ENCODE assay signal across 20 cellular contexts in the genomic region with DNA sequence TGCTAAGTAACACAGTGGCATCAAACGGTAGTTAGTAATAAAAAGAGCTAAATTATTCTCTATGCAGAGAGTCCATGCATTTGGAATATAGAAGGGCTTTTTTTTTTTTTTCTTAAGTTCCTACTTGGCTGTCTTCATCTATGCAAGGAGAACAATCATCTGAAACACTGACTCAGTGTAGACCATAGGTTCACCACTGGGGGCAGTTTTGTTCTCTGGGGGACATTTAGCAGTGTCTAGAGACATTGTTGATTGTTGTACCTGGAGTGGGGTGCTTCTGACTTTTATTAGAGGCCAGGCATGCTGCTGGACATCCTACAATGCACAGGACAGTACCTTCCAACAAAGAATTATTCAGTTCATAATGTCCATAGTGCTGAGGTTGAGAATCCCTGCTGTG. TPM values are rescaled to one million over a fixed set of nuclear protein-coding genes. Genes with fewer than 3 reads are reported as not detected.
DNase-seq lines count a peak whose midpoint lies in the region; ATAC-seq and TF ChIP-seq lines count a peak whose summit lies in the region.
"Had no signal": no experiment of that assay in that cellular context is flagged by ENCODE, and none has a peak within 500 bp of the region (broad histone marks: within the 10 kb centered on the region; RNA-seq: fewer than 3 reads in every experiment).

No MANE protein-coding gene starts in this region.

- H3K27me3 ChIP-seq in DND-41 (ENCODE audit: insufficient read depth, low read length, poor library complexity) (no peaks in the 10 kb centered on the region), H9 (ENCODE audit: insufficient read depth, low read length) (no peaks in the 10 kb centered on the region), OCI-LY1 (ENCODE audit: insufficient read depth, low read length) (no peaks in the 10 kb centered on the region), tibial nerve (no peaks in the 10 kb centered on the region)
- H3K27me3 ChIP-seq: ovary had no signal

- no peak overlapping the region for H4K91ac ChIP-seq in H9 (ENCODE audit: insufficient read length, low read depth, low read length)

- peaks cover 4% of the 10 kb centered on the region; the same call in 1 of the 2 replicates for H3F3A ChIP-seq in OCI-LY1 (ENCODE audit: insufficient read depth, low read length)

- intact Hi-C loops in natural killer cell (cut with micrococcal nuclease): no loop called here

- H4K20me1 ChIP-seq in DND-41 (ENCODE audit: insufficient read depth, low read length): no peaks in the 10 kb centered on the region
- no peaks in the 10 kb centered on the region for H4K20me1 ChIP-seq in H9 (ENCODE audit: control insufficient read depth, insufficient read depth, insufficient read length)
- no peaks in the 10 kb centered on the region for H4K20me1 ChIP-seq in OCI-LY1 (ENCODE audit: insufficient read depth, low read length)

- H3K4me3 Mint-ChIP-seq in H9 (no peak overlapping the region), natural killer cell (no peak overlapping the region)
- H3K4me3 Mint-ChIP-seq: immature natural killer cell had no signal

- H3K14ac ChIP-seq in H9 (ENCODE audit: insufficient read depth, low read length): no peak overlapping the region

- TF ChIP-seq EP300 in tibial nerve (IDR thresholded peaks at IDR 0.05): no peak

- no peak overlapping the region for H3K23ac ChIP-seq in H9 (ENCODE audit: insufficient read length, low read depth, low read length)

- H3K27ac ChIP-seq in DND-41 (ENCODE audit: low read length): no peak overlapping the region
- H3K27ac ChIP-seq in H9 (ENCODE audit: insufficient read length, low read depth, low read length): no peak overlapping the region
- no peak overlapping the region for H3K27ac ChIP-seq in OCI-LY1 (ENCODE audit: low read depth, low read length, poor library complexity, severe bottlenecking)
- no peak overlapping the region for H3K27ac ChIP-seq in tibial nerve
- H3K27ac ChIP-seq: ovary had no signal

- H3K36me3 ChIP-seq in DND-41 (ENCODE audit: insufficient read depth, low read length) (no peaks in the 10 kb centered on the region), OCI-LY1 (ENCODE audit: insufficient read depth, low read length) (peaks cover 10% of the 10 kb centered on the region), tibial nerve (peaks cover 0 to 33% (median 0%) of the 10 kb centered on the region in 3 donors)
- H3K36me3 ChIP-seq: ovary had no signal

- no peak for TF ChIP-seq POLR2A in tibial nerve (IDR thresholded peaks at IDR 0.05)

- WGBS in H9 (ENCODE audit: extremely low coverage, insufficient read length, low lambda C conversion rate): no CpG with 5 or more reads among the region's 1 CpG
- 76 to 79% methylated on average over 1 of the region's 1 CpG for WGBS in tibial nerve, 2 donors

- H3T11ph ChIP-seq in H9 (ENCODE audit: low read length): no peak overlapping the region

- H3K18ac ChIP-seq in H9 (ENCODE audit: insufficient read length, low read depth, low read length): no peak overlapping the region

- DNase-seq in DND-41 (no peak), H9 (no peak), foreskin fibroblast (no peak), omental fat pad (ENCODE audit: low spot score) (no peak), natural killer cell (no peak), tibial nerve (ENCODE audit: low spot score in 2 of 2) (no peak)
- DNase-seq: activated CD8-positive, alpha-beta memory T cell treated with anti-CD3 and anti-CD28 coated beads, Interleukin-2, amount 50 U/mL, for 4 hours; activated effector memory CD4-positive, alpha-beta T cell treated with anti-CD3 and anti-CD28 coated beads, Interleukin-2, amount 50 U/mL, for 16 hours; Caco-2; effector CD8-positive, alpha-beta T cell; glutamatergic neuron; immature natural killer cell; NCI-H2171; NCI-H748 treated with DMSO at 0.1 percent for 48 hours; ovary; stimulated activated CD4-positive, alpha-beta T cell treated with anti-CD3 and anti-CD28 coated beads, Interleukin-2, amount 100 ng/mL, for 24 hours had no signal

- no peak overlapping the region for H2BK12ac ChIP-seq in H9 (ENCODE audit: insufficient read length, low read depth, low read length)

- peaks cover 14% of the 10 kb centered on the region in 2 experiments for H3K4me1 Mint-ChIP-seq in H9
- no peaks in the 10 kb centered on the region for H3K4me1 Mint-ChIP-seq in natural killer cell
- H3K4me1 Mint-ChIP-seq: immature natural killer cell had no signal

- H3K4me1 ChIP-seq in DND-41 (ENCODE audit: insufficient read depth, low read length) (no peaks in the 10 kb centered on the region), H9 (ENCODE audit: insufficient read depth, low read length) (no peaks in the 10 kb centered on the region), OCI-LY1 (ENCODE audit: insufficient read depth, low read length, severe bottlenecking) (no peaks in the 10 kb centered on the region), tibial nerve (no peaks in the 10 kb centered on the region)
- H3K4me1 ChIP-seq: Caco-2 had no signal

- no peaks in the 10 kb centered on the region for H3K23me2 ChIP-seq in H9 (ENCODE audit: insufficient read length, low read depth, low read length, poor library complexity, severe bottlenecking)

- H4K5ac ChIP-seq in H9 (ENCODE audit: insufficient read length, low read depth, low read length): no peak overlapping the region

- no peaks in the 10 kb centered on the region for H3K79me2 ChIP-seq in DND-41 (ENCODE audit: insufficient read depth, low read length)
- no peaks in the 10 kb centered on the region for H3K79me2 ChIP-seq in H9 (ENCODE audit: insufficient read depth, low read length)
- no peaks in the 10 kb centered on the region for H3K79me2 ChIP-seq in OCI-LY1 (ENCODE audit: insufficient read depth, low read length)

- no peak overlapping the region for H2BK5ac ChIP-seq in H9 (ENCODE audit: insufficient read length, low read length)

- H3K4me3 ChIP-seq in DND-41 (ENCODE audit: low read depth in 1 of 2, low read length in 2 of 2): no peak overlapping the region
- H3K4me3 ChIP-seq in OCI-LY1 (ENCODE audit: low read depth, low read length, poor library complexity, severe bottlenecking): no peak overlapping the region
- no peak overlapping the region for H3K4me3 ChIP-seq in foreskin fibroblast (ENCODE audit: low read depth in 1 of 2, low read length in 2 of 2)
- H3K4me3 ChIP-seq in tibial nerve: no peak overlapping the region
- H3K4me3 ChIP-seq: lung, ovary, SK-N-MC had no signal

- ATAC-seq in DND-41 (ENCODE audit: insufficient read depth, low read depth): peak; percentile 66; the same call in 2 of the 3 replicates
- no peak for ATAC-seq in omental fat pad (ENCODE audit: low FRiP score)
- no peak for ATAC-seq in natural killer cell
- ATAC-seq in GM18858 (IDR thresholded peaks at IDR 0.05; ENCODE audit: unreplicated experiment): no peak

- H3K9me3 Mint-ChIP-seq in H9 (no peaks in the 10 kb centered on the region), natural killer cell (no peaks in the 10 kb centered on the region)
- H3K9me3 Mint-ChIP-seq: immature natural killer cell had no signal

- no peaks in the 10 kb centered on the region for H3K79me1 ChIP-seq in H9 (ENCODE audit: insufficient read depth, low read depth, low read length, poor library complexity, severe bottlenecking)

- TF ChIP-seq CTCF in DND-41 (IDR thresholded peaks at IDR 0.05; ENCODE audit: borderline replicate concordance, extremely low read depth, low read length, poor library complexity, severe bottlenecking) (peak; percentile 16), H9 (conservative IDR thresholded peaks at IDR 0.05) (peak; percentile 51; the same call in 2 of the 3 replicates), OCI-LY1 (IDR thresholded peaks at IDR 0.05; ENCODE audit: low read length) (peak; percentile 29; the same call in 1 of the 2 replicates), foreskin fibroblast (IDR thresholded peaks at IDR 0.05; ENCODE audit: low read depth, low read length) (peak; percentile 4), omental fat pad (IDR thresholded peaks at IDR 0.05) (no peak), natural killer cell (IDR thresholded peaks at IDR 0.05) (no peak), tibial nerve (IDR thresholded peaks at IDR 0.05) (no peak)

- no peak overlapping the region for H2BK20ac ChIP-seq in H9 (ENCODE audit: low read depth, low read length, poor library complexity, severe bottlenecking)

- no peak overlapping the region for H3K27ac Mint-ChIP-seq in H9
- no peak overlapping the region for H3K27ac Mint-ChIP-seq in natural killer cell
- H3K27ac Mint-ChIP-seq: immature natural killer cell had no signal

- no peak overlapping the region for H2BK15ac ChIP-seq in H9 (ENCODE audit: low read depth, low read length)

- no peak overlapping the region for H2BK120ac ChIP-seq in H9 (ENCODE audit: low read depth, low read length, poor library complexity, severe bottlenecking)

- H3K9me2 ChIP-seq in OCI-LY1 (ENCODE audit: low read depth, low read length): no peaks in the 10 kb centered on the region

- H3K9me3 ChIP-seq in DND-41 (ENCODE audit: insufficient read depth, low read length, severe bottlenecking) (no peaks in the 10 kb centered on the region), H9 (ENCODE audit: control insufficient read depth, low read depth, low read length) (no peaks in the 10 kb centered on the region), OCI-LY1 (ENCODE audit: low read length) (no peaks in the 10 kb centered on the region), tibial nerve (no peaks in the 10 kb centered on the region)
- H3K9me3 ChIP-seq: Caco-2, ovary had no signal

- H3K56ac ChIP-seq in H9 (ENCODE audit: insufficient read length, low read depth, low read length): no peak overlapping the region

- H2AFZ ChIP-seq in DND-41 (ENCODE audit: low read depth, low read length): no peak overlapping the region
- no peak overlapping the region for H2AFZ ChIP-seq in H9 (ENCODE audit: low read length)
- no peak overlapping the region for H2AFZ ChIP-seq in OCI-LY1 (ENCODE audit: low read length)

- H3K4ac ChIP-seq in H9 (ENCODE audit: low read depth, low read length): no peak overlapping the region

- H3K4me2 ChIP-seq in DND-41 (ENCODE audit: insufficient read depth, low read length): no peak overlapping the region
- H3K4me2 ChIP-seq in H9 (ENCODE audit: insufficient read depth, insufficient read length, low read length): no peak overlapping the region
- H3K4me2 ChIP-seq in OCI-LY1 (ENCODE audit: low read length): no peak overlapping the region

- H4K8ac ChIP-seq in H9 (replicated peaks; ENCODE audit: insufficient read length, low read depth, low read length): no peak overlapping the region

- H3K27me3 Mint-ChIP-seq in H9 (ENCODE audit: low read depth): no peaks in the 10 kb centered on the region
- no peaks in the 10 kb centered on the region for H3K27me3 Mint-ChIP-seq in natural killer cell (ENCODE audit: low read depth in 2 of 2)

- H3K9ac ChIP-seq in DND-41 (ENCODE audit: low read depth, low read length) (no peak overlapping the region), H9 (ENCODE audit: extremely low read depth, insufficient read length, low read length) (no peak overlapping the region), OCI-LY1 (ENCODE audit: low read length) (no peak overlapping the region)

- no peak overlapping the region for H2AK5ac ChIP-seq in H9 (ENCODE audit: insufficient read length, low read length)

- H3K36me3 Mint-ChIP-seq in H9 (ENCODE audit: insufficient read depth in 1 of 3, low read depth in 3 of 3) (peaks cover 0 to 7% (median 6%) of the 10 kb centered on the region in 3 experiments; a peak in 4 of 7 replicates), natural killer cell (no peaks in the 10 kb centered on the region)

RNA-seq across cellular contexts. Expression of a gene that starts 41.2 kb away (rescaled TPM):
- total RNA-seq in H9 (2021): 60.1 and 61.3 TPM in 2 replicates
- total RNA-seq in omental fat pad: 10 to 100 TPM; 14.7 to 30.8 (median 26.6) TPM
- total RNA-seq in natural killer cell: 10 to 100 TPM in 1 of 3 donors, 1 to 10 TPM in 2; 8.1 to 10.7 (median 9.1) TPM
- 10 to 100 TPM; 14.5 to 39.9 (median 27.2) TPM for total RNA-seq in tibial nerve

Comparison
In these comparisons a context has a peak if more than half of its experiments do, and no peak if none do; other contexts are left out.
1. CTCF ChIP-seq: peak in DND-41 (single experiment), H9 (single experiment), OCI-LY1 (single experiment) and foreskin fibroblast (single experiment); none in omental fat pad (0 of 3), natural killer cell (single experiment) and tibial nerve (0 of 5).